ENCODE assay signal across 11 cellular contexts in genomic region chr22:29032014-29032475, GRCh38. TPM values are rescaled to one million over a fixed set of nuclear protein-coding genes. Genes with fewer than 3 reads are reported as not detected.
DNase-seq lines count a peak whose midpoint lies in the region; ATAC-seq and TF ChIP-seq lines count a peak whose summit lies in the region.
"Had no signal": no experiment of that assay in that cellular context is flagged by ENCODE, and none has a peak within 500 bp of the region (broad histone marks: within the 10 kb centered on the region; RNA-seq: fewer than 3 reads in every experiment).

No MANE protein-coding gene starts in this region.

- DNase-seq in GM23248 (peak; percentile 5), adrenal gland (peak in 5 of 7 donors; percentile 44 to 69 (median 47)), skeletal muscle cell (ENCODE audit: low read depth) (no peak), GM13976 (ENCODE audit: low spot score) (no peak)
- DNase-seq: activated T-cell treated with anti-CD3 and anti-CD28 coated beads, Interleukin-2, amount 50 U/mL, for 4 hours had no signal

- no peaks in the 10 kb centered on the region for H3K9me2 ChIP-seq in GM23248 (ENCODE audit: insufficient read depth)

- peak overlapping the region; percentile 82 for H3K27ac ChIP-seq in GM23248
- peak overlapping the region; percentile 85 to 99 (median 95) for H3K27ac ChIP-seq in adrenal gland
- H3K27ac ChIP-seq in iPS-20b (ENCODE audit: low read length) = peak overlapping the region; percentile 54

- peak overlapping the region; percentile 62 for H3K4me2 ChIP-seq in GM23248 (ENCODE audit: unreplicated experiment)

- 95 to 96% methylated on average over 8 of the region's 8 CpGs for WGBS in GM23248 (ENCODE audit: low coverage in 1 of 2, low lambda C conversion rate in 2 of 2, missing lambda C conversion rate in 2 of 2), 2 experiments
- 50 to 65% (median 61%) methylated on average over 8 of the region's 8 CpGs for WGBS in adrenal gland, 4 donors

- no peaks in the 10 kb centered on the region for H3K79me2 ChIP-seq in GM23248 (ENCODE audit: insufficient read depth)

- H3K9me3 ChIP-seq in GM23248 (ENCODE audit: low read depth) (no peaks in the 10 kb centered on the region), adrenal gland (replicated peaks in 1 of 3) (no peaks in the 10 kb centered on the region), iPS-20b (ENCODE audit: insufficient read depth, low read depth, low read length) (no peaks in the 10 kb centered on the region)

- H3K9ac ChIP-seq in GM23248 = peak overlapping the region; percentile 70
- H3K9ac ChIP-seq in iPS-20b (ENCODE audit: low read depth, low read length) = peak overlapping the region; percentile 69; the same call in 1 of the 2 replicates

- H2AFZ ChIP-seq in GM23248 = peak overlapping the region; percentile 65

- H3K4me3 ChIP-seq in GM23248 = peak overlapping the region; percentile 57; the same call in 1 of the 2 replicates
- peak overlapping the region in 1 of 4 donors; percentile 8 for H3K4me3 ChIP-seq in adrenal gland
- H3K4me3 ChIP-seq in iPS-20b (ENCODE audit: low read length) = no peak overlapping the region
- H3K4me3 ChIP-seq in skeletal muscle cell (ENCODE audit: low read depth, low read length) = peak overlapping the region; percentile 24

- no peaks in the 10 kb centered on the region; the same call in 1 of the 2 replicates for H3F3A ChIP-seq in GM23248 (ENCODE audit: insufficient read depth)

- ATAC-seq in activated CD4-positive, CD25-positive, alpha-beta regulatory T cell treated with anti-CD3 and anti-CD28 coated beads, Interleukin-2, amount 50 U/mL, for 24 hours = no peak
- no peak for ATAC-seq in HG02763 (IDR thresholded peaks at IDR 0.05; ENCODE audit: unreplicated experiment)
- no peak for ATAC-seq in GM19397 (IDR thresholded peaks at IDR 0.05; ENCODE audit: unreplicated experiment)
- ATAC-seq: activated T-cell treated with anti-CD3 and anti-CD28 coated beads, Interleukin-2, amount 50 U/mL, for 4 hours had no signal

- H3K27me3 ChIP-seq in GM23248 (replicated peaks; ENCODE audit: insufficient read depth) (no peaks in the 10 kb centered on the region), adrenal gland (no peaks in the 10 kb centered on the region), iPS-20b (ENCODE audit: insufficient read depth, low read length) (no peaks in the 10 kb centered on the region)

- H3K36me3 ChIP-seq in GM23248 (ENCODE audit: low read depth) (no peaks in the 10 kb centered on the region), adrenal gland (replicated peaks in 1 of 2) (no peaks in the 10 kb centered on the region), iPS-20b (ENCODE audit: insufficient read depth, low read depth, low read length) (no peaks in the 10 kb centered on the region)

- TF ChIP-seq POLR2A in adrenal gland (IDR thresholded peaks at IDR 0.05) = no peak

- in situ Hi-C loops in GM23248 (cut with MboI) = loop anchor here (25.0 kb wide), 1 partner anchor 420 kb away; no protein-coding TSS in a partner anchor
- in situ Hi-C loops in GM13976 (cut with MboI; ENCODE audit: low sequenced_read_pairs, unreplicated experiment) = loop anchor here (10.0 kb wide), 1 partner anchor 427 kb away; no protein-coding TSS in a partner anchor

- H3K4me1 ChIP-seq in GM23248 (ENCODE audit: insufficient read depth) (peaks cover 27% of the 10 kb centered on the region), adrenal gland (replicated peaks in 1 of 2) (peaks cover 30 to 43% of the 10 kb centered on the region in 2 donors), iPS-20b (ENCODE audit: insufficient read depth, low read length) (peaks cover 25% of the 10 kb centered on the region)

- intact Hi-C loops in adrenal gland (cut with DNase I) = loop anchor here in 1 of 2 donors (10.0 kb wide), 1 partner anchor 117 kb away; no protein-coding TSS in a partner anchor

- H4K20me1 ChIP-seq in GM23248 (ENCODE audit: insufficient read depth) = no peaks in the 10 kb centered on the region

- TF ChIP-seq CTCF in adrenal gland (IDR thresholded peaks at IDR 0.05) (no peak), GM13976 (IDR thresholded peaks at IDR 0.05; ENCODE audit: borderline replicate concordance, control extremely low read depth, extremely low read depth, insufficient read depth, missing control alignments) (no peak)

RNA-seq across cellular contexts. Expression of gene C22orf31, which starts 29.6 kb away (rescaled TPM):
- total RNA-seq in GM23248 (2014; rRNA removed; shearing (Covaris generic)) = not detected in 2 replicates
- not detected in 2 replicates for polyA plus RNA-seq in GM23248 (2016; fragmentation: Nextera tagmentation; extraction: Ambion mirVana)
- total RNA-seq in adrenal gland = under 1 TPM in 1 of 8 donors, not detected in 7; 0.43 TPM
- 1 to 10 TPM in 2 of 3 donors, not detected in 1; 1.4 to 1.9 TPM for polyA plus RNA-seq in adrenal gland
- total RNA-seq: activated T-cell treated with anti-CD3 and anti-CD28 coated beads, Interleukin-2, amount 50 U/mL, for 4 hours; renal cortical epithelial cell; subcutaneous adipose tissue had no signal

RNA-seq across cellular contexts. Expression of gene KREMEN1, which starts 40.8 kb away (rescaled TPM):
- total RNA-seq in GM23248 (2014; rRNA removed; shearing (Covaris generic)) = 2.7 and 4.4 TPM in 2 replicates
- polyA plus RNA-seq in GM23248 (2016; fragmentation: Nextera tagmentation; extraction: Ambion mirVana) = 4.3 and 4.5 TPM in 2 replicates
- 10 to 100 TPM; 19.8 to 58.7 (median 41.1) TPM for total RNA-seq in adrenal gland
- 10 to 100 TPM in 2 of 3 donors, 1 to 10 TPM in 1; 9.3 to 20.2 (median 19.9) TPM for polyA plus RNA-seq in adrenal gland

Comparison
In these comparisons a context has a peak if more than half of its experiments do, and no peak if none do; other contexts are left out.
1. DNase-seq: peak in GM23248 (single experiment) and adrenal gland (5 of 7); none in skeletal muscle cell (single experiment) and GM13976 (single experiment).
2. Peak in every context shown above with its lines, with median percentiles within 50 percentile points of each other: H3K27ac ChIP-seq.